Comparison of ENCODE assay signal across 21 cellular contexts in genomic region chr15:25070357-25070963, GRCh38.
DNase-seq lines count a peak whose midpoint lies in the region; ATAC-seq and TF ChIP-seq lines count a peak whose summit lies in the region.
"Had no signal": no experiment of that assay in that cellular context is flagged by ENCODE, and none has a peak within 500 bp of the region (broad histone marks: within the 10 kb centered on the region; RNA-seq: fewer than 3 reads in every experiment).

No MANE protein-coding gene starts in this region.

- no peak overlapping the region for H3K9ac ChIP-seq in endodermal cell (ENCODE audit: extremely low read depth, low read length, poor library complexity, severe bottlenecking)
- no peak overlapping the region for H3K9ac ChIP-seq in skeletal muscle tissue (ENCODE audit: low read depth in 1 of 3, low read length in 3 of 3)
- H3K9ac ChIP-seq in neural progenitor cell = no peak overlapping the region

- H3K4me2 ChIP-seq in neural progenitor cell = no peak overlapping the region

- no peak for TF ChIP-seq POLR2A in heart left ventricle (IDR thresholded peaks at IDR 0.05)

- no peaks in the 10 kb centered on the region for H3K4me1 ChIP-seq in heart left ventricle
- no peaks in the 10 kb centered on the region for H3K4me1 ChIP-seq in endodermal cell (ENCODE audit: control insufficient read depth, insufficient read depth, low read length)
- H3K4me1 ChIP-seq in skeletal muscle tissue (ENCODE audit: control insufficient read depth in 3 of 3, insufficient read depth in 3 of 3, low read length in 3 of 3) = no peaks in the 10 kb centered on the region
- H3K4me1 ChIP-seq in neural progenitor cell = no peaks in the 10 kb centered on the region
- H3K4me1 ChIP-seq: Peyer's patch, SJCRH30 had no signal

- H3K36me3 Mint-ChIP-seq in endodermal cell (ENCODE audit: low read depth) (peaks cover 100% of the 10 kb centered on the region), neural progenitor cell (peaks cover 99% of the 10 kb centered on the region)

- H2AFZ ChIP-seq in neural progenitor cell (replicated peaks) = no peak overlapping the region

- H3K9me3 ChIP-seq in heart left ventricle (peaks cover 21 to 100% (median 100%) of the 10 kb centered on the region in 12 donors), endodermal cell (ENCODE audit: control insufficient read depth, low read length) (peaks cover 100% of the 10 kb centered on the region), skeletal muscle tissue (ENCODE audit: control insufficient read depth in 3 of 3, low read length in 3 of 3) (peaks cover 95 to 98% (median 97%) of the 10 kb centered on the region in 3 donors), neural progenitor cell (ENCODE audit: low read depth) (peaks cover 55% of the 10 kb centered on the region)

- no peaks in the 10 kb centered on the region for H3F3A ChIP-seq in neural progenitor cell (ENCODE audit: low read depth)

- H3K4me1 Mint-ChIP-seq in endodermal cell = no peaks in the 10 kb centered on the region
- no peaks in the 10 kb centered on the region for H3K4me1 Mint-ChIP-seq in neural progenitor cell

- no peak for ATAC-seq in heart left ventricle
- ATAC-seq in Right ventricle myocardium superior (ENCODE audit: poor library complexity) = no peak
- no peak for ATAC-seq in GM19397 (IDR thresholded peaks at IDR 0.05; ENCODE audit: unreplicated experiment)
- no peak for ATAC-seq in GM19035 (IDR thresholded peaks at IDR 0.05; ENCODE audit: unreplicated experiment)

- intact Hi-C loops in heart left ventricle (cut with DNase I) (no loop called here), Right ventricle myocardium superior (cut with DNase I) (no loop called here)

- H3K27ac ChIP-seq in heart left ventricle = no peak overlapping the region
- no peak overlapping the region for H3K27ac ChIP-seq in endodermal cell (ENCODE audit: low read depth, low read length)
- no peak overlapping the region for H3K27ac ChIP-seq in skeletal muscle tissue (ENCODE audit: low read depth, low read length)
- H3K27ac ChIP-seq in neural progenitor cell = no peak overlapping the region
- H3K27ac ChIP-seq: 22Rv1, Peyer's patch, SJCRH30 had no signal

- DNase-seq in heart left ventricle (peak in 3 of 5 donors; percentile 2 to 14 (median 3)), Right ventricle myocardium superior (no peak), endodermal cell (no peak), SKM-1 treated with dmso at 0.1 percent for 144 hours (lab: John Stamatoyannopoulos, UW; ENCODE audit: unreplicated experiment) (no peak), neural progenitor cell (ENCODE audit: low spot score) (no peak)
- DNase-seq: ACHN, C1 segment of cervical spinal cord, GOT3, KG1, NCI-H1092 treated with DMSO at 0.1 percent for 48 hours, NCI-H146, NCI-H2029, NCI-H345, NCI-H524, NCI-H774, SJCRH30 had no signal

- H4K20me1 ChIP-seq in neural progenitor cell (ENCODE audit: low read depth) = no peaks in the 10 kb centered on the region

- H3K27me3 Mint-ChIP-seq in endodermal cell (ENCODE audit: insufficient read depth) = no peaks in the 10 kb centered on the region
- peaks cover 12% of the 10 kb centered on the region for H3K27me3 Mint-ChIP-seq in neural progenitor cell (ENCODE audit: insufficient read depth, low read depth)

- no peak for TF ChIP-seq CTCF in heart left ventricle (IDR thresholded peaks at IDR 0.05)
- TF ChIP-seq CTCF in endodermal cell (conservative IDR thresholded peaks at IDR 0.05) = no peak
- no peak for TF ChIP-seq CTCF in neural progenitor cell (IDR thresholded peaks at IDR 0.05)

- 93 to 96% (median 94%) methylated on average over 10 of the region's 10 CpGs for WGBS in heart left ventricle, 4 donors
- 91 to 94% methylated on average over 6 to 10 of the region's 10 CpGs for WGBS in endodermal cell (ENCODE audit: insufficient coverage in 1 of 2, insufficient read length in 1 of 2), 2 experiments

- H3K9me3 Mint-ChIP-seq in endodermal cell (peaks cover 100% of the 10 kb centered on the region), neural progenitor cell (peaks cover 99% of the 10 kb centered on the region)

- peaks cover 20 to 100% (median 97%) of the 10 kb centered on the region in 9 donors for H3K36me3 ChIP-seq in heart left ventricle
- H3K36me3 ChIP-seq in endodermal cell (ENCODE audit: control insufficient read depth, insufficient read depth, low read length) = peaks cover 100% of the 10 kb centered on the region
- H3K36me3 ChIP-seq in skeletal muscle tissue (ENCODE audit: control insufficient read depth in 3 of 3, insufficient read depth in 3 of 3, low read length in 3 of 3) = peaks cover 99 to 100% (median 99%) of the 10 kb centered on the region in 3 donors
- H3K36me3 ChIP-seq in neural progenitor cell = peaks cover 46% of the 10 kb centered on the region

- no peak overlapping the region for H3K4me3 Mint-ChIP-seq in endodermal cell
- no peak overlapping the region for H3K4me3 Mint-ChIP-seq in neural progenitor cell

- no peak overlapping the region for H3K4me3 ChIP-seq in heart left ventricle
- H3K4me3 ChIP-seq in endodermal cell (ENCODE audit: low read length) = peak overlapping the region; percentile 33
- peak overlapping the region in 2 of 3 donors; percentile 52 to 54 for H3K4me3 ChIP-seq in skeletal muscle tissue (ENCODE audit: low read length in 3 of 3)
- H3K4me3 ChIP-seq in neural progenitor cell = no peak overlapping the region
- H3K4me3 ChIP-seq: Peyer's patch, SJCRH30 had no signal

- H3K79me2 ChIP-seq in neural progenitor cell (ENCODE audit: low read depth) = peaks cover 25% of the 10 kb centered on the region

- no peaks in the 10 kb centered on the region for H3K27me3 ChIP-seq in heart left ventricle
- H3K27me3 ChIP-seq in endodermal cell (ENCODE audit: control insufficient read depth, insufficient read depth, low read length, poor library complexity, severe bottlenecking) = no peaks in the 10 kb centered on the region
- H3K27me3 ChIP-seq in skeletal muscle tissue (ENCODE audit: control insufficient read depth in 3 of 3, insufficient read depth in 3 of 3, low read length in 3 of 3) = no peaks in the 10 kb centered on the region
- no peaks in the 10 kb centered on the region for H3K27me3 ChIP-seq in neural progenitor cell
- H3K27me3 ChIP-seq: Peyer's patch, SJCRH30 had no signal

- H3K27ac Mint-ChIP-seq in endodermal cell (no peak overlapping the region), neural progenitor cell (no peak overlapping the region)

Comparison
In these comparisons a context has a peak if more than half of its experiments do, and no peak if none do; other contexts are left out.
1. DNase-seq: peak in heart left ventricle (3 of 5); none in Right ventricle myocardium superior (single experiment), endodermal cell (single experiment), SKM-1 treated with dmso at 0.1 percent for 144 hours (single experiment) and neural progenitor cell (single experiment).
2. H3K4me3 ChIP-seq: peak in endodermal cell (single experiment) and skeletal muscle tissue (2 of 3); none in heart left ventricle (0 of 12) and neural progenitor cell (single experiment).